27 cellular contexts compared by ENCODE assay signal in the genomic region with DNA sequence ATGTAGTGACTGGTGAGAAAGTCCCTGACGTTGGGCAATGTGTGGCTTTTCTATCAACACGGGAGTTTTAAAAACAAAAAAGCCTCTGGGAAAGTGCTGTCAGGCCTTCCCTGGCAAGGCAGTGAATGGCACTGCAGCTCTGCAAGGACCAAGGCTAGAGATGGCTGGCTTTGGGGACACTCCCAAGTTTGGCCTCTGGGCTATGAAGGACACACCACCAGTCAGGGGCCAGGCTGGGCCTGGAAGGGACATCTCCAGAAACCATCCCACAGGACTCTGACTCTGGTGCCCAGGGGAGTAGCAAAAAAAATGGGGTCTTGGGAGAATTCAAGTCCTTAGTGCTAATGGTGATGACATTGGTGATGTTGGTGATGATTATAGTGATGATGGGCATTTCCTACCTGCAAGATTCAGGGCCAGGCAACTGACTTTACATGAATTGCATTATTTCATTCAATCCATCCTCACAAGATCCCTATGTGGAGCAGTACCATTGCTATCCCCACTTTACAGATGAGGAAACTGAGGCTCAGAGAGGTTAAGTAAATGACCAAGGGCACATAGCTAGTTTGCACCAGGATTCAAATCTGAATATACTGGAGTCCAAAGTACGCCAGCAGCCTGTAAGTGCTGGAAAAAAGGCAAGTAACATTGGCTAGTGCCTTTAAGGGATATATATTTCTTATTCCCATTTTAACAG.
"Had no signal": no experiment of that assay in that cellular context is flagged by ENCODE, and none has a peak within 500 bp of the region (broad histone marks: within the 10 kb centered on the region; RNA-seq: fewer than 3 reads in every experiment).

No MANE protein-coding gene starts in this region.

- H3K9ac ChIP-seq: SK-N-SH had no signal

- H3K36me3 Mint-ChIP-seq: activated naive CD4-positive, alpha-beta T cell treated with anti-CD3 and anti-CD28 coated beads, Interleukin-2, amount 50 U/mL, for 72 hours; natural killer cell treated with Interleukin-12 subunit alpha and Interleukin-12 subunit beta and Interleukin-15 and Interleukin-18, amount 100 ng/mL, for 72 hours; stimulated activated effector memory CD8-positive, alpha-beta T cell treated with anti-CD3 and anti-CD28 coated beads, Interleukin-12 subunit alpha, Interleukin-12 subunit beta, amount 100 ng/mL, for 72 hours had no signal

- H3K9me3 ChIP-seq: breast epithelium, SK-N-SH had no signal

- DNase-seq: activated CD4-positive, alpha-beta T cell treated with anti-CD3 and anti-CD28 coated beads for 48 hours; activated CD4-positive, alpha-beta T cell treated with anti-CD3 and anti-CD28 coated beads, Interleukin-2, amount 50 U/mL, for 48 hours; activated naive CD4-positive, alpha-beta T cell; activated T-cell treated with anti-CD3 and anti-CD28 coated beads for 4 hours; activated T-cell treated with anti-CD3 and anti-CD28 coated beads, Interleukin-2, amount 50 U/mL, for 72 hours; effector memory CD4-positive, alpha-beta T cell; erythroblast; hippocampal formation; kidney; mesendoderm; SK-N-SH; stimulated activated CD4-positive, alpha-beta T cell treated with anti-CD3 and anti-CD28 coated beads, Interleukin-4, amount 100 ng/mL, for 24 hours; substantia nigra; SW 1271; T-helper 17 cell; T1000; WERI-Rb-1 had no signal

- H3K36me3 ChIP-seq: breast epithelium, WERI-Rb-1 had no signal

- H3K27me3 Mint-ChIP-seq: central memory CD8-positive, alpha-beta T cell had no signal

- H3K27me3 ChIP-seq: breast epithelium had no signal

- H3K27ac Mint-ChIP-seq: activated naive CD4-positive, alpha-beta T cell treated with anti-CD3 and anti-CD28 coated beads, Interleukin-2, amount 50 U/mL, for 72 hours; activated T-cell treated with anti-CD3 and anti-CD28 coated beads, Interleukin-2, amount 50 U/mL, for 72 hours; natural killer cell treated with Interleukin-12 subunit alpha and Interleukin-12 subunit beta and Interleukin-15 and Interleukin-18, amount 100 ng/mL, for 72 hours; stimulated activated effector memory CD8-positive, alpha-beta T cell treated with anti-CD3 and anti-CD28 coated beads, Interleukin-12 subunit alpha, Interleukin-12 subunit beta, amount 100 ng/mL, for 72 hours; stimulated activated naive CD8-positive, alpha-beta T cell treated with anti-CD3 and anti-CD28 coated beads, Interleukin-15, Interleukin-2, amounts not matched to agents 100 ng/mL and 50 ng/mL, for 24 hours; T-helper 17 cell had no signal

- H3K4me1 ChIP-seq: breast epithelium had no signal

- H3K9me3 Mint-ChIP-seq: activated naive CD4-positive, alpha-beta T cell treated with anti-CD3 and anti-CD28 coated beads, Interleukin-2, amount 50 U/mL, for 72 hours; activated T-cell treated with anti-CD3 and anti-CD28 coated beads, Interleukin-2, amount 50 U/mL, for 72 hours; central memory CD8-positive, alpha-beta T cell; natural killer cell treated with Interleukin-12 subunit alpha and Interleukin-12 subunit beta and Interleukin-15 and Interleukin-18, amount 100 ng/mL, for 72 hours; stimulated activated effector memory CD8-positive, alpha-beta T cell treated with anti-CD3 and anti-CD28 coated beads, Interleukin-12 subunit alpha, Interleukin-12 subunit beta, amount 100 ng/mL, for 72 hours; stimulated activated naive CD8-positive, alpha-beta T cell treated with anti-CD3 and anti-CD28 coated beads, Interleukin-15, Interleukin-2, amounts not matched to agents 100 ng/mL and 50 ng/mL, for 24 hours had no signal

- ATAC-seq: activated CD4-positive, CD25-positive, alpha-beta regulatory T cell treated with anti-CD3 and anti-CD28 coated beads, Interleukin-2, amount 50 U/mL, for 24 hours; activated naive CD4-positive, alpha-beta T cell treated with anti-CD3 and anti-CD28 coated beads, Interleukin-2, amount 50 U/mL, for 72 hours; activated T-cell treated with anti-CD3 and anti-CD28 coated beads, Interleukin-2, amount 50 U/mL, for 72 hours; left lobe of liver; natural killer cell treated with Interleukin-12 subunit alpha and Interleukin-12 subunit beta and Interleukin-15 and Interleukin-18, amount 100 ng/mL, for 72 hours; sciatic nerve; stimulated activated effector memory CD8-positive, alpha-beta T cell treated with anti-CD3 and anti-CD28 coated beads, Interleukin-12 subunit alpha, Interleukin-12 subunit beta, amount 100 ng/mL, for 72 hours; T-helper 17 cell had no signal

- H3K4me3 Mint-ChIP-seq: activated T-cell treated with anti-CD3 and anti-CD28 coated beads, Interleukin-2, amount 50 U/mL, for 72 hours; central memory CD8-positive, alpha-beta T cell; natural killer cell treated with Interleukin-12 subunit alpha and Interleukin-12 subunit beta and Interleukin-15 and Interleukin-18, amount 100 ng/mL, for 72 hours; stimulated activated effector memory CD8-positive, alpha-beta T cell treated with anti-CD3 and anti-CD28 coated beads, Interleukin-12 subunit alpha, Interleukin-12 subunit beta, amount 100 ng/mL, for 72 hours; stimulated activated naive CD8-positive, alpha-beta T cell treated with anti-CD3 and anti-CD28 coated beads, Interleukin-15, Interleukin-2, amounts not matched to agents 100 ng/mL and 50 ng/mL, for 24 hours; T-helper 17 cell had no signal

- H3K4me3 ChIP-seq: breast epithelium, lung had no signal

- H3K27ac ChIP-seq: WERI-Rb-1 had no signal
